ENCODE assay signal across 8 cellular contexts in the genomic region with DNA sequence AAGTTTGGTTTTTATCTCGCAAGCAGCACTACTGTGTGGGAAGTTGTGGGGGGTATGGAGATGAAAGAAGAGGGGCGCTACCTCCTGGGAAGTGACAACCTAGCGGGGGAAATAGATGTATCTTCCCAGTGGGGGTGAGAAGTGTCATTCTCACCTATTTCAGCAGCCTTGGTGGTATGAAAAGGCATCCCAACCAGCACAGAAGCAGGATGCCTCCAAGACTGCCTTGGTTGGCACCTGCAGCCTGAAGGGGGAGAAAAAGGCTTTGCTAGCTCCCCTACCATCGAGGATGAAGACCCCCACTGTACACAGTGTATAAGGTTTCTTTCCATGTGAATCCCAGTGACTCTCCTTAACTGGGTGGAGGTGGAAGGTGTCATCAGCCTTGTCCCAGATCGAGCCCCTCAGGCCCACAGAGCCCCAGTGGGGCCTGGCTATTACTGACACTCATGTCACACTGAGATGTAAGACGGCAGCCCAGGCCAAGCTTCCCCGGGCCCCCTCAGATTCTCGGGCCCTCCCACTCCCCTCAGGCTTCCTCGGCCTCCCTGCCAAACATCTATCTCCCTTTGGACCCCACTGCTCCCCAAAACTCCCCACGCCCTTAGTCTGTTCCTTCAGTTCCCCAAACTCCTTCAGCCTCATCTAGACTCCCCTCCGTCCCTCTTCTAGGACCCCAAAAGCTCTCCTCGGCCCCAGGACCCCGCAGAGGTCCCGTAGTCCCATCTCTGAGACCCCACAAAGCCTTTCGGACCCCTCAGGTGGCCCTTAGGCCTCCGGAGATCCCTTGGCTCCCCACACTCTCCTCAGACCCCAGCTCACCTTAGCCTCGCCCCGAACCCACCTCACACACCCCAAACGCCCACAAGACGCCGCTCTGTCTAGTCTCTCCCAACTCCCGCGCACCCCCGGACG. TPM values are rescaled to one million over a fixed set of nuclear protein-coding genes. Genes with fewer than 3 reads are reported as not detected.
DNase-seq lines count a peak whose midpoint lies in the region; ATAC-seq and TF ChIP-seq lines count a peak whose summit lies in the region.

No MANE protein-coding gene starts in this region.

- H3K4me1 Mint-ChIP-seq in CD4-positive, alpha-beta T cell (ENCODE audit: low read depth) = peaks cover 49% of the 10 kb centered on the region
- peaks cover 20 to 33% of the 10 kb centered on the region in 2 donors for H3K4me1 Mint-ChIP-seq in stimulated activated naive B cell treated with anti-CD40 and anti-IgM and Interleukin-4, amounts not matched to agents 10 μg/mL and 1 μg/mL and 100 μg/mL, for 72 hours

- peaks cover 8% of the 10 kb centered on the region for H3K36me3 Mint-ChIP-seq in CD4-positive, alpha-beta T cell (ENCODE audit: low read depth)
- peaks cover 0 to 7% of the 10 kb centered on the region in 2 donors for H3K36me3 Mint-ChIP-seq in stimulated activated naive B cell treated with anti-CD40 and anti-IgM and Interleukin-4, amounts not matched to agents 10 μg/mL and 1 μg/mL and 100 μg/mL, for 72 hours

- POLR2A ChIA-PET in CD4-positive, alpha-beta T cell (lab: Charles Lee) = interaction anchor here (0.8 to 2.6 kb wide), 10 partner anchors 11 to 633 kb away, joined by 3 to 22 read pairs (median 3); partner anchors contain the start of genes DNMT3B, MAPRE1 and TM9SF4
- POLR2A ChIA-PET in IMR-90 (lab: Charles Lee; ENCODE audit: unreplicated experiment) = interaction anchor here (1.4 kb wide), 1 partner anchor 10 kb away, joined by 4 read pairs; no protein-coding TSS in a partner anchor

- H3K9me3 Mint-ChIP-seq in CD4-positive, alpha-beta T cell = no peaks in the 10 kb centered on the region
- no peaks in the 10 kb centered on the region for H3K9me3 Mint-ChIP-seq in stimulated activated naive B cell treated with anti-CD40 and anti-IgM and Interleukin-4, amounts not matched to agents 10 μg/mL and 1 μg/mL and 100 μg/mL, for 72 hours

- 0% methylated on average over 11 of the region's 25 CpGs; no CpG with 5 or more reads in 1 of the 2 experiments for WGBS in IMR-90 (ENCODE audit: extremely low coverage in 2 of 2, insufficient read length in 1 of 2), 2 experiments

- H2BK15ac ChIP-seq in IMR-90 (ENCODE audit: low read depth, low read length) = peak overlapping the region; percentile 90; the same call in 1 of the 3 replicates

- peak overlapping the region; percentile 96 for H3K4me2 ChIP-seq in IMR-90 (ENCODE audit: low read depth, low read length)

- in situ Hi-C loops in IMR-90 (cut with MboI; ENCODE audit: low sequenced_read_pairs) = no loop called here

- H3K36me3 ChIP-seq in IMR-90 (ENCODE audit: control insufficient read depth, insufficient read depth, low read length) = no peaks in the 10 kb centered on the region
- H3K36me3 ChIP-seq in adipocyte (ENCODE audit: control insufficient read depth, insufficient read depth, low read length, severe bottlenecking) = no peaks in the 10 kb centered on the region
- no peaks in the 10 kb centered on the region for H3K36me3 ChIP-seq in iPS-20b (ENCODE audit: insufficient read depth, low read depth, low read length)

- no peak for TF ChIP-seq POLR2A in IMR-90 (IDR thresholded peaks at IDR 0.05; ENCODE audit: low read depth, low read length)

- peak overlapping the region; percentile 89 for H3K23ac ChIP-seq in IMR-90 (ENCODE audit: low read depth, low read length)

- H4K20me1 ChIP-seq in IMR-90 (ENCODE audit: insufficient read depth, low read length) = no peaks in the 10 kb centered on the region; the same call in 1 of the 2 replicates

- H3K4me3 ChIP-seq in IMR-90 (ENCODE audit: insufficient read depth, low read depth, low read length) (peak overlapping the region; percentile 89), adipocyte (ENCODE audit: low read length) (peak overlapping the region; percentile 90), iPS-20b (ENCODE audit: low read length) (peak overlapping the region; percentile 76)

- TF ChIP-seq CTCF in CD4-positive, alpha-beta T cell (IDR thresholded peaks at IDR 0.05) = no peak
- no peak for TF ChIP-seq CTCF in IMR-90 (conservative IDR thresholded peaks at IDR 0.05; ENCODE audit: low read depth, low read length)

- H3K9ac ChIP-seq in IMR-90 (ENCODE audit: low read depth, low read length) (peak overlapping the region; percentile 99), adipocyte (ENCODE audit: low read length) (peak overlapping the region; percentile 89), iPS-20b (ENCODE audit: low read depth, low read length) (peak overlapping the region; percentile 87)

- H2AFZ ChIP-seq in IMR-90 (replicated peaks; ENCODE audit: low read length, poor library complexity) = peak overlapping the region; percentile 93

- peak overlapping the region; percentile 92 for H3K14ac ChIP-seq in IMR-90 (replicated peaks; ENCODE audit: low read depth, low read length)

- peak overlapping the region; percentile 91 for H4K5ac ChIP-seq in IMR-90 (ENCODE audit: low read depth, low read length)

- CTCF ChIA-PET in CD4-positive, alpha-beta T cell (lab: Charles Lee) = interaction anchor here (0.8 to 1.6 kb wide), 5 partner anchors 20 to 221 kb away, joined by 3 to 9 read pairs (median 4); partner anchors contain the start of gene DNMT3B
- CTCF ChIA-PET in IMR-90 (lab: Yijun Ruan, JAX) = interaction anchor here (0.6 to 1.0 kb wide), 2 partner anchors 21 to 61 kb away, joined by 3 to 4 read pairs; no protein-coding TSS in a partner anchor

- H3K9me1 ChIP-seq in IMR-90 (ENCODE audit: insufficient read depth, low read length) = peaks cover 10% of the 10 kb centered on the region

- peak overlapping the region; percentile 84 for H2BK120ac ChIP-seq in IMR-90 (ENCODE audit: low read depth, low read length)

- peak overlapping the region; percentile 72 for H2BK5ac ChIP-seq in IMR-90 (ENCODE audit: low read depth, low read length, poor library complexity, severe bottlenecking)

- peak overlapping the region; percentile 96 for H2AK9ac ChIP-seq in IMR-90 (replicated peaks; ENCODE audit: low read depth, low read length, poor library complexity)

- TF ChIP-seq RAD21 in IMR-90 (IDR thresholded peaks at IDR 0.05; ENCODE audit: low read length) = no peak

- H4K8ac ChIP-seq in IMR-90 (ENCODE audit: low read depth in 2 of 2, low read length in 2 of 2) = peak overlapping the region; percentile 46 to 91

- peak overlapping the region; percentile 88 for H3K4me3 Mint-ChIP-seq in CD4-positive, alpha-beta T cell
- H3K4me3 Mint-ChIP-seq in stimulated activated naive B cell treated with anti-CD40 and anti-IgM and Interleukin-4, amounts not matched to agents 10 μg/mL and 1 μg/mL and 100 μg/mL, for 72 hours = peak overlapping the region; percentile 94 to 96

- peaks cover 18 to 55% of the 10 kb centered on the region in 2 experiments for H3K79me1 ChIP-seq in IMR-90 (ENCODE audit: low read depth in 1 of 2, low read length in 2 of 2)

- BruUV-seq in IMR-90 (replicated peaks; lab: Mats Ljungman, UMichigan) = no TSS peak

- DNase-seq in CD4-positive, alpha-beta T cell = peak in 2 of 10 experiments; percentile 4 to 34
- DNase-seq in IMR-90 (no peak), adipocyte (ENCODE audit: low read depth) (no peak), 8988T (no peak), HUDEP-2 (lab: John Stamatoyannopoulos, UW; ENCODE audit: unreplicated experiment in 76 of 76) (no peak), NCI-H1105 treated with DMSO at 0.1 percent for 48 hours (lab: John Stamatoyannopoulos, UW) (no peak)
- no peak for DNase-seq in stimulated activated naive B cell treated with anti-CD40 and anti-IgM and Interleukin-4, amounts not matched to agents 10 μg/mL and 1 μg/mL and 100 μg/mL, for 72 hours

- peak overlapping the region; percentile 76 for H2BK20ac ChIP-seq in IMR-90 (ENCODE audit: low read depth, low read length)

- peaks cover 19% of the 10 kb centered on the region for H3K4me1 ChIP-seq in IMR-90 (ENCODE audit: control insufficient read depth, insufficient read depth, low read length)
- H3K4me1 ChIP-seq in adipocyte (ENCODE audit: control insufficient read depth, insufficient read depth, low read length) = peaks cover 16% of the 10 kb centered on the region
- H3K4me1 ChIP-seq in iPS-20b (ENCODE audit: insufficient read depth, low read length) = peaks cover 3% of the 10 kb centered on the region; the same call in 1 of the 2 replicates

- peak overlapping the region; percentile 85 for H3K27ac ChIP-seq in CD4-positive, alpha-beta T cell (ENCODE audit: low read depth, low read length)
- H3K27ac ChIP-seq in IMR-90 (ENCODE audit: insufficient read depth, low read length) (peak overlapping the region; percentile 62), iPS-20b (ENCODE audit: low read length) (no peak overlapping the region)

- H3K56ac ChIP-seq in IMR-90 (ENCODE audit: extremely low read depth, insufficient read depth, low read length) = peak overlapping the region; percentile 86

- H3K18ac ChIP-seq in IMR-90 (ENCODE audit: low read depth, low read length) = peak overlapping the region; percentile 55

- peak overlapping the region; percentile 77 for H2AK5ac ChIP-seq in IMR-90 (ENCODE audit: low read depth, low read length)

- intact Hi-C loops in CD4-positive, alpha-beta T cell (cut with DNase I, micrococcal nuclease) = loop anchor here (1.0 to 5.0 kb wide), 3 partner anchors 20 to 68 kb away; partner anchors contain the start of gene DNMT3B (in 1 of the 2)
- intact Hi-C loops in IMR-90 (cut with micrococcal nuclease) = no loop called here

- peak overlapping the region; percentile 76 for H3K4ac ChIP-seq in IMR-90 (ENCODE audit: low read depth, low read length)

- H3K27ac Mint-ChIP-seq in CD4-positive, alpha-beta T cell = peak overlapping the region; percentile 96
- peak overlapping the region; percentile 95 for H3K27ac Mint-ChIP-seq in stimulated activated naive B cell treated with anti-CD40 and anti-IgM and Interleukin-4, amounts not matched to agents 10 μg/mL and 1 μg/mL and 100 μg/mL, for 72 hours

- H3K27me3 ChIP-seq in CD4-positive, alpha-beta T cell (ENCODE audit: control insufficient read depth, insufficient read depth, low read length) = no peaks in the 10 kb centered on the region
- H3K27me3 ChIP-seq in IMR-90 (ENCODE audit: control insufficient read depth, insufficient read depth, low read length) (no peaks in the 10 kb centered on the region), adipocyte (replicated peaks; ENCODE audit: control insufficient read depth, insufficient read depth, low read length) (no peaks in the 10 kb centered on the region), iPS-20b (ENCODE audit: insufficient read depth, low read length) (no peaks in the 10 kb centered on the region)

- peak; percentile 13 for ATAC-seq in CD4-positive, alpha-beta T cell (ENCODE audit: poor library complexity)
- ATAC-seq in IMR-90 (ENCODE audit: low read depth) = no peak; the same call in 1 of the 2 replicates
- ATAC-seq in stimulated activated naive B cell treated with anti-CD40 and anti-IgM and Interleukin-4, amounts not matched to agents 10 μg/mL and 1 μg/mL and 100 μg/mL, for 72 hours (replicated peaks) = peak; percentile 18 to 26

- H3K9me3 ChIP-seq in CD4-positive, alpha-beta T cell (ENCODE audit: control insufficient read depth, low read length) = no peaks in the 10 kb centered on the region
- H3K9me3 ChIP-seq in IMR-90 (ENCODE audit: control insufficient read depth, insufficient read depth, low read length) (no peaks in the 10 kb centered on the region), adipocyte (ENCODE audit: control insufficient read depth, low read length) (no peaks in the 10 kb centered on the region), iPS-20b (ENCODE audit: insufficient read depth, low read depth, low read length) (no peaks in the 10 kb centered on the region)

- H3K27me3 Mint-ChIP-seq in CD4-positive, alpha-beta T cell = no peaks in the 10 kb centered on the region
- H3K27me3 Mint-ChIP-seq in stimulated activated naive B cell treated with anti-CD40 and anti-IgM and Interleukin-4, amounts not matched to agents 10 μg/mL and 1 μg/mL and 100 μg/mL, for 72 hours = no peaks in the 10 kb centered on the region

- H4K91ac ChIP-seq in IMR-90 (ENCODE audit: insufficient read depth, low read depth, low read length) = peak overlapping the region; percentile 80

- dilution Hi-C loops in IMR-90 (cut with HindIII; ENCODE audit: low sequenced_read_pairs, unreplicated experiment) = no loop called here

RNA-seq across cellular contexts. Expression of gene COMMD7, which starts 0.7 kb away (rescaled TPM):
- total RNA-seq in CD4-positive, alpha-beta T cell = 10 to 100 TPM; 30.3 to 30.4 TPM
- total RNA-seq in IMR-90 (2012; rRNA removed) = 46.9 and 51.8 TPM in 2 replicates
- 62.0 and 67.5 TPM in 2 replicates for polyA plus RNA-seq in IMR-90 (2012; rRNA removed)
- polyA plus RNA-seq in IMR-90 (2012; cell fraction: cytosol; rRNA removed) = 34.0 and 43.2 TPM in 2 replicates
- polyA plus RNA-seq in IMR-90 (2012; cell fraction: nucleus; rRNA removed; ENCODE audit: low replicate concordance) = 18.7 and 36.6 TPM in 2 replicates

RNA-seq across cellular contexts. Expression of gene DNMT3B, which starts 19.6 kb away (rescaled TPM):
- total RNA-seq in CD4-positive, alpha-beta T cell = under 1 TPM; 0.28 to 0.33 TPM
- total RNA-seq in IMR-90 (2012; rRNA removed) = 1.3 and 1.4 TPM in 2 replicates
- polyA plus RNA-seq in IMR-90 (2012; rRNA removed) = 1.9 TPM in 2 replicates
- 0.76 and 1.1 TPM in 2 replicates for polyA plus RNA-seq in IMR-90 (2012; cell fraction: cytosol; rRNA removed)
- 7.0 and 8.4 TPM in 2 replicates for polyA plus RNA-seq in IMR-90 (2012; cell fraction: nucleus; rRNA removed; ENCODE audit: low replicate concordance)
